ENCODE assay signal across 10 cellular contexts in the genomic region with DNA sequence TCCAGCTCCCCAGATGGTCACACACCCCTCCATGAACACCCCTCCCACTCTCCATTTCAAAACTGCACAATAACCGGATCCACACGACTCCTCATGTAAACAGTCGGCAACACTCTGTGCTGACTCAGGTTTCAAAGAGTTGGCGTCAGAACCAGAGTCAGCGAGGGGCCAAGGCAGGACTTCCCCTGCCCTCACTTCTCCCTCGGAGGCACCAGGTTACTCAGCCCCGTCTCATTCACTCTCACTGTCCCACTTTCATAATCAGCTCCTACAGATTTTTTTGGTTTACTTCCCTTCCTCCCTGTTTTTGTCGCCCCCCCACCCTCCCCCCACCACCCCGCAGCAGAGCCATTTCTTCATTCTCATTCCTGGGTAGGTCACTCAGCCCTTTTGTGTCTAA. TPM values are rescaled to one million over a fixed set of nuclear protein-coding genes. Genes with fewer than 3 reads are reported as not detected.
DNase-seq lines count a peak whose midpoint lies in the region; ATAC-seq and TF ChIP-seq lines count a peak whose summit lies in the region.
"Had no signal": no experiment of that assay in that cellular context is flagged by ENCODE, and none has a peak within 500 bp of the region (broad histone marks: within the 10 kb centered on the region; RNA-seq: fewer than 3 reads in every experiment).

No MANE protein-coding gene starts in this region.

- no peak for DNase-seq in activated T-cell treated with anti-CD3 and anti-CD28 coated beads, Interleukin-2, amount 50 U/mL, for 4 hours
- no peak for DNase-seq in activated T-cell treated with anti-CD3 and anti-CD28 coated beads for 4 hours
- DNase-seq in NB4 (ENCODE audit: low read depth), result peak; percentile 64
- peak; percentile 70 to 91 for DNase-seq in cardiac fibroblast (ENCODE audit: low read depth in 2 of 2)
- no peak for DNase-seq in smooth muscle cell (lab: John Stamatoyannopoulos, UW; ENCODE audit: unreplicated experiment)
- DNase-seq in esophagus squamous epithelium (lab: John Stamatoyannopoulos, UW), result no peak
- no peak for DNase-seq in midbrain (lab: John Stamatoyannopoulos, UW)
- no peak for DNase-seq in BE2C
- DNase-seq: Peyer's patch had no signal

- H3K9me3 Mint-ChIP-seq in activated T-cell treated with anti-CD3 and anti-CD28 coated beads, Interleukin-2, amount 50 U/mL, for 4 hours, result no peaks in the 10 kb centered on the region

- H3K27me3 Mint-ChIP-seq in activated T-cell treated with anti-CD3 and anti-CD28 coated beads, Interleukin-2, amount 50 U/mL, for 4 hours (ENCODE audit: low read depth), result peaks cover 3% of the 10 kb centered on the region

- H3K36me3 Mint-ChIP-seq in activated T-cell treated with anti-CD3 and anti-CD28 coated beads, Interleukin-2, amount 50 U/mL, for 4 hours (ENCODE audit: insufficient read depth), result peaks cover 2% of the 10 kb centered on the region

- peaks cover 17% of the 10 kb centered on the region for H3K79me2 ChIP-seq in smooth muscle cell (ENCODE audit: low read depth)

- 36% methylated on average over 9 of the region's 9 CpGs for whole genome bisulfite sequencing in smooth muscle cell (ENCODE audit: low lambda C conversion rate)
- WGBS in esophagus squamous epithelium, 2 donors, result 17 to 40% methylated on average over 5 to 7 of the region's 9 CpGs

- peaks cover 12% of the 10 kb centered on the region for H4K20me1 ChIP-seq in smooth muscle cell (ENCODE audit: low read depth)

- H3K4me2 ChIP-seq in smooth muscle cell, result no peak overlapping the region

- H3K4me1 ChIP-seq in smooth muscle cell (ENCODE audit: low read depth) (no peaks in the 10 kb centered on the region), esophagus squamous epithelium (peaks cover 5 to 26% (median 7%) of the 10 kb centered on the region in 3 donors), BE2C (no peaks in the 10 kb centered on the region)
- H3K4me1 ChIP-seq: Peyer's patch had no signal

- TF ChIP-seq POLR2A in NB4 (IDR thresholded peaks at IDR 0.05; ENCODE audit: extremely low read depth, insufficient read length) (no peak), esophagus squamous epithelium (IDR thresholded peaks at IDR 0.05) (no peak)

- H3K9me3 ChIP-seq in smooth muscle cell (replicated peaks; ENCODE audit: low read depth), result no peaks in the 10 kb centered on the region
- H3K9me3 ChIP-seq in esophagus squamous epithelium, result no peaks in the 10 kb centered on the region
- no peaks in the 10 kb centered on the region for H3K9me3 ChIP-seq in BE2C
- H3K9me3 ChIP-seq: Peyer's patch, vagina had no signal

- peak; percentile 47 to 69 for ATAC-seq in activated T-cell treated with anti-CD3 and anti-CD28 coated beads, Interleukin-2, amount 50 U/mL, for 4 hours

- no peak overlapping the region for H2AFZ ChIP-seq in smooth muscle cell (ENCODE audit: low read depth)

- H3K27me3 ChIP-seq in smooth muscle cell (ENCODE audit: low read depth) (no peaks in the 10 kb centered on the region), esophagus squamous epithelium (no peaks in the 10 kb centered on the region), BE2C (no peaks in the 10 kb centered on the region)
- H3K27me3 ChIP-seq: Peyer's patch, vagina had no signal

- H3K4me1 Mint-ChIP-seq in activated T-cell treated with anti-CD3 and anti-CD28 coated beads, Interleukin-2, amount 50 U/mL, for 4 hours (ENCODE audit: low read depth), result peaks cover 44% of the 10 kb centered on the region

- no peaks in the 10 kb centered on the region for H3F3A ChIP-seq in smooth muscle cell (ENCODE audit: low read depth)

- H3K9ac ChIP-seq in smooth muscle cell (ENCODE audit: low read depth), result no peak overlapping the region

- H3K4me3 ChIP-seq in NB4 (ENCODE audit: low read depth, low read length), result no peak overlapping the region
- H3K4me3 ChIP-seq in cardiac fibroblast (replicated peaks in 1 of 2; ENCODE audit: low read depth in 2 of 2, low read length in 2 of 2), result no peak overlapping the region
- no peak overlapping the region for H3K4me3 ChIP-seq in smooth muscle cell
- no peak overlapping the region for H3K4me3 ChIP-seq in esophagus squamous epithelium
- no peak overlapping the region for H3K4me3 ChIP-seq in BE2C (ENCODE audit: low read depth, low read length)
- H3K4me3 ChIP-seq: Peyer's patch, vagina had no signal

- no peaks in the 10 kb centered on the region for H3K36me3 ChIP-seq in smooth muscle cell (ENCODE audit: low read depth)
- no peaks in the 10 kb centered on the region for H3K36me3 ChIP-seq in esophagus squamous epithelium
- H3K36me3 ChIP-seq in BE2C, result no peaks in the 10 kb centered on the region
- H3K36me3 ChIP-seq: Peyer's patch, vagina had no signal

- peak overlapping the region; percentile 56 for H3K27ac ChIP-seq in smooth muscle cell (ENCODE audit: low read depth)
- H3K27ac ChIP-seq in esophagus squamous epithelium, result peak overlapping the region in 1 of 4 donors; percentile 9
- H3K27ac ChIP-seq: Peyer's patch, vagina had no signal

- H3K4me3 Mint-ChIP-seq in activated T-cell treated with anti-CD3 and anti-CD28 coated beads, Interleukin-2, amount 50 U/mL, for 4 hours, result no peak overlapping the region

- TF ChIP-seq CTCF in NB4 (IDR thresholded peaks at IDR 0.05; ENCODE audit: low read depth, low read length) (no peak), cardiac fibroblast (IDR thresholded peaks at IDR 0.05; ENCODE audit: low read depth, low read length) (no peak), smooth muscle cell (IDR thresholded peaks at IDR 0.05; ENCODE audit: borderline replicate concordance, insufficient read depth, poor library complexity, severe bottlenecking) (no peak), esophagus squamous epithelium (IDR thresholded peaks at IDR 0.05) (no peak), BE2C (IDR thresholded peaks at IDR 0.05; ENCODE audit: low read depth, low read length) (no peak)

- intact Hi-C loops in esophagus squamous epithelium (cut with DNase I), result no loop called here

RNA-seq across cellular contexts. Expression of gene TIMP1, which starts 2.7 kb away (rescaled TPM):
- 10 to 100 TPM; 10.4 to 32.1 (median 15.9) TPM for total RNA-seq in activated T-cell treated with anti-CD3 and anti-CD28 coated beads, Interleukin-2, amount 50 U/mL, for 4 hours
- total RNA-seq in smooth muscle cell (3,396 and 3,796 TPM in 2 replicates), esophagus squamous epithelium (10 to 100 TPM; 10.9 to 90.6 (median 36.7) TPM)
- 14,304 and 15,830 TPM in 2 replicates for polyA plus RNA-seq in smooth muscle cell
- 243 TPM for polyA plus RNA-seq in BE2C (2012; ENCODE audit: insufficient read depth, insufficient read length, low read depth)

RNA-seq across cellular contexts. Expression of gene ARAF, which starts 18.5 kb away (rescaled TPM):
- total RNA-seq in activated T-cell treated with anti-CD3 and anti-CD28 coated beads, Interleukin-2, amount 50 U/mL, for 4 hours, result 100 to 1,000 TPM in 1 of 3 donors, 10 to 100 TPM in 2; 93.0 to 103 (median 97.3) TPM
- total RNA-seq in smooth muscle cell, result 29.5 and 33.1 TPM in 2 replicates
- 63.1 and 72.8 TPM in 2 replicates for polyA plus RNA-seq in smooth muscle cell
- 10 to 100 TPM; 19.8 to 37.4 (median 24.0) TPM for total RNA-seq in esophagus squamous epithelium
- polyA plus RNA-seq in BE2C (2012; ENCODE audit: insufficient read depth, insufficient read length, low read depth), result 90.3 TPM

RNA-seq across cellular contexts. Expression of gene SYN1, which starts 40.1 kb away (rescaled TPM):
- total RNA-seq in activated T-cell treated with anti-CD3 and anti-CD28 coated beads, Interleukin-2, amount 50 U/mL, for 4 hours, result under 1 TPM; 0.23 to 0.43 (median 0.24) TPM
- 0.22 and 5.1 TPM in 2 replicates for total RNA-seq in smooth muscle cell
- 9.1 and 13.3 TPM in 2 replicates for polyA plus RNA-seq in smooth muscle cell
- under 1 TPM in 1 of 4 donors, not detected in 3; 0.31 TPM for total RNA-seq in esophagus squamous epithelium
- 10.8 TPM for polyA plus RNA-seq in BE2C (2012; ENCODE audit: insufficient read depth, insufficient read length, low read depth)

RNA-seq across cellular contexts. Expression of gene CFP, which starts 50.2 kb away (rescaled TPM):
- 1 to 10 TPM; 1.2 to 1.8 (median 1.6) TPM for total RNA-seq in activated T-cell treated with anti-CD3 and anti-CD28 coated beads, Interleukin-2, amount 50 U/mL, for 4 hours
- total RNA-seq in smooth muscle cell, result 0.36 and 0.58 TPM in 2 replicates
- 1.3 and 1.7 TPM in 2 replicates for polyA plus RNA-seq in smooth muscle cell
- total RNA-seq in esophagus squamous epithelium, result 1 to 10 TPM in 3 of 4 donors, under 1 TPM in 1; 0.83 to 3.8 (median 1.9) TPM
- polyA plus RNA-seq in BE2C (2012; ENCODE audit: insufficient read depth, insufficient read length, low read depth), result 2.9 TPM

Comparison
In these comparisons a context has a peak if more than half of its experiments do, and no peak if none do; other contexts are left out.
1. DNase-seq: peak in NB4 (single experiment) and cardiac fibroblast (2 of 2); none in activated T-cell treated with anti-CD3 and anti-CD28 coated beads, Interleukin-2, amount 50 U/mL, for 4 hours (single experiment), activated T-cell treated with anti-CD3 and anti-CD28 coated beads for 4 hours (single experiment), smooth muscle cell (single experiment), esophagus squamous epithelium (single experiment), midbrain (single experiment) and BE2C (single experiment).
2. RNA of gene TIMP1, which starts 2.7 kb away (total RNA-seq): 3,396 to 3,796 TPM in smooth muscle cell; 10.9 to 90.6 TPM in esophagus squamous epithelium and 10.4 to 32.1 TPM in activated T-cell treated with anti-CD3 and anti-CD28 coated beads, Interleukin-2, amount 50 U/mL, for 4 hours; every median in the first group is over 10 times any median in the second.